In genomic region chr13:111330211-111330610, GRCh38 we compare ENCODE assay signal across 14 cellular contexts. TPM values are rescaled to one million over a fixed set of nuclear protein-coding genes. Genes with fewer than 3 reads are reported as not detected.
DNase-seq lines count a peak whose midpoint lies in the region; ATAC-seq and TF ChIP-seq lines count a peak whose summit lies in the region.
"Had no signal": no experiment of that assay in that cellular context is flagged by ENCODE, and none has a peak within 500 bp of the region (broad histone marks: within the 10 kb centered on the region; RNA-seq: fewer than 3 reads in every experiment).

No MANE protein-coding gene starts in this region.

- H3K36me3 Mint-ChIP-seq in type B pancreatic cell, result no peaks in the 10 kb centered on the region

- H3K27ac ChIP-seq in SK-N-SH (ENCODE audit: low read depth in 2 of 2, low read length in 1 of 2), result no peak overlapping the region
- H3K27ac ChIP-seq: A549 had no signal

- H3K79me2 ChIP-seq in SK-N-SH (ENCODE audit: insufficient read depth), result no peaks in the 10 kb centered on the region

- POLR2A ChIA-PET in SK-N-SH (lab: Yijun Ruan, JAX), result no interaction called here

- H3K9me3 Mint-ChIP-seq in type B pancreatic cell, result no peaks in the 10 kb centered on the region

- TF ChIP-seq EP300 in SK-N-SH (IDR thresholded peaks at IDR 0.05; ENCODE audit: borderline replicate concordance in 1 of 2, low read depth in 1 of 2, low read length in 1 of 2), result no peak

- H3K4me3 ChIP-seq in H7 (ENCODE audit: insufficient read depth, low read depth, low read length), result no peak overlapping the region
- no peak overlapping the region for H3K4me3 ChIP-seq in SK-N-SH (ENCODE audit: low read depth in 2 of 2, low read length in 1 of 2)
- H3K4me3 ChIP-seq: A549 had no signal

- H3K4me1 Mint-ChIP-seq in type B pancreatic cell (ENCODE audit: unreplicated experiment), result no peaks in the 10 kb centered on the region
- H3K4me1 Mint-ChIP-seq: CD8-positive, alpha-beta memory T cell had no signal

- no peak for TF ChIP-seq CTCF in type B pancreatic cell (conservative IDR thresholded peaks at IDR 0.05)
- no peak for TF ChIP-seq CTCF in SK-N-SH (IDR thresholded peaks at IDR 0.05)

- no peak overlapping the region for H3K27ac Mint-ChIP-seq in type B pancreatic cell
- H3K27ac Mint-ChIP-seq: CD8-positive, alpha-beta memory T cell had no signal

- WGBS in SK-N-SH (ENCODE audit: low lambda C conversion rate), result 3% methylated on average over 8 of the region's 8 CpGs

- TF ChIP-seq RAD21 in SK-N-SH (IDR thresholded peaks at IDR 0.05; ENCODE audit: low read length), result no peak

- no peaks in the 10 kb centered on the region for H3K27me3 Mint-ChIP-seq in type B pancreatic cell

- no peak overlapping the region for H3K9ac ChIP-seq in SK-N-SH

- CTCF ChIA-PET in SK-N-SH (lab: Yijun Ruan, JAX), result interaction anchor here (1.0 kb wide), 1 partner anchor 27 kb away, joined by 3 read pairs; no protein-coding TSS in a partner anchor

- H3K27me3 ChIP-seq in H7 (ENCODE audit: control insufficient read depth, insufficient read depth, low read length) (no peaks in the 10 kb centered on the region), SK-N-SH (ENCODE audit: insufficient read depth) (peaks cover 50% of the 10 kb centered on the region)

- H3K4me2 ChIP-seq in SK-N-SH, result no peak overlapping the region
- H3K4me2 ChIP-seq: A549 had no signal

- no peak overlapping the region for H3K4me3 Mint-ChIP-seq in type B pancreatic cell
- H3K4me3 Mint-ChIP-seq: CD8-positive, alpha-beta memory T cell had no signal

- no peak for ATAC-seq in GM18867 (IDR thresholded peaks at IDR 0.05; ENCODE audit: unreplicated experiment)
- ATAC-seq: A549 had no signal

- no peaks in the 10 kb centered on the region for H3K9me3 ChIP-seq in SK-N-SH
- H3K9me3 ChIP-seq: A549 had no signal

- DNase-seq in D341Med (ENCODE audit: low spot score) (peak; percentile 4), H7 (peak; percentile 17), iPS-NIHi7 (ENCODE audit: extremely low spot score) (peak; percentile 8), type B pancreatic cell (ENCODE audit: extremely low spot score, unreplicated experiment) (peak; percentile 20), SK-N-SH (no peak)
- no peak for DNase-seq in stimulated activated CD4-positive, alpha-beta T cell treated with anti-CD3 and anti-CD28 coated beads, Interleukin-15, amount 100 ng/mL, for 24 hours
- DNase-seq in activated CD8-positive, alpha-beta memory T cell treated with anti-CD3 and anti-CD28 coated beads, Interleukin-2, amount 50 U/mL, for 48 hours, result no peak
- DNase-seq: Caco-2; CD8-positive, alpha-beta memory T cell; DMS53; IMR-90; KBM-7 had no signal

- no peaks in the 10 kb centered on the region for H3K36me3 ChIP-seq in H7 (replicated peaks; ENCODE audit: control insufficient read depth, insufficient read depth, low read length)
- H3K36me3 ChIP-seq in SK-N-SH (replicated peaks in 1 of 2; ENCODE audit: control insufficient read depth in 1 of 2, insufficient read depth in 2 of 2, low read length in 1 of 2), result no peaks in the 10 kb centered on the region

- no peak overlapping the region for H2AFZ ChIP-seq in SK-N-SH (ENCODE audit: low read depth)

- H4K20me1 ChIP-seq in SK-N-SH (ENCODE audit: insufficient read depth), result no peaks in the 10 kb centered on the region

- H3K9me2 ChIP-seq in SK-N-SH, result no peaks in the 10 kb centered on the region

- peaks cover 0 to 16% of the 10 kb centered on the region in 2 experiments; a peak in 1 of 4 replicates for H3K4me1 ChIP-seq in SK-N-SH (ENCODE audit: control insufficient read depth in 1 of 2, insufficient read depth in 2 of 2, low read depth in 1 of 2, low read length in 1 of 2)
- H3K4me1 ChIP-seq: A549, Caco-2 had no signal

- no peaks in the 10 kb centered on the region for H3F3A ChIP-seq in SK-N-SH (replicated peaks; ENCODE audit: insufficient read depth)

TF ChIP-seq in SK-N-SH, 30 proteins besides CTCF, POLR2A, EP300 and RAD21:
- TF ChIP-seq USF2 (IDR thresholded peaks at IDR 0.05; ENCODE audit: borderline replicate concordance, low read depth, low read length), result no peak
- no peak for TF ChIP-seq TAF1 (IDR thresholded peaks at IDR 0.05; ENCODE audit: borderline replicate concordance, low read depth, low read length)

RNA-seq across cellular contexts. Expression of gene TEX29, which starts 9.8 kb away (rescaled TPM):
- 0.22 TPM in 1 of 2 replicates, not detected in the other for total RNA-seq in H7 (2014; rRNA removed; shearing (Covaris generic))
- total RNA-seq in type B pancreatic cell (ENCODE audit: low replicate concordance), result 0.62 and 0.92 TPM in 2 replicates
- polyA plus RNA-seq in SK-N-SH (2012; rRNA removed), result 0.18 TPM in 1 of 2 replicates, not detected in the other
- not detected in 2 replicates for polyA plus RNA-seq in SK-N-SH (2012; cell fraction: cytosol; rRNA removed)
- polyA plus RNA-seq in SK-N-SH (2012; cell fraction: nucleus; rRNA removed), result 0.12 and 0.20 TPM in 2 replicates
- total RNA-seq: Caco-2; CD8-positive, alpha-beta memory T cell; IMR-90 had no signal
- polyA plus RNA-seq: CD8-positive, alpha-beta memory T cell had no signal

Comparison
In these comparisons a context has a peak if more than half of its experiments do, and no peak if none do; other contexts are left out.
1. DNase-seq: peak in D341Med (single experiment), H7 (single experiment), iPS-NIHi7 (single experiment) and type B pancreatic cell (single experiment); none in SK-N-SH (single experiment), stimulated activated CD4-positive, alpha-beta T cell treated with anti-CD3 and anti-CD28 coated beads, Interleukin-15, amount 100 ng/mL, for 24 hours (single experiment) and activated CD8-positive, alpha-beta memory T cell treated with anti-CD3 and anti-CD28 coated beads, Interleukin-2, amount 50 U/mL, for 48 hours (single experiment).